ENCODE assay signal across 8 cellular contexts in the genomic region with DNA sequence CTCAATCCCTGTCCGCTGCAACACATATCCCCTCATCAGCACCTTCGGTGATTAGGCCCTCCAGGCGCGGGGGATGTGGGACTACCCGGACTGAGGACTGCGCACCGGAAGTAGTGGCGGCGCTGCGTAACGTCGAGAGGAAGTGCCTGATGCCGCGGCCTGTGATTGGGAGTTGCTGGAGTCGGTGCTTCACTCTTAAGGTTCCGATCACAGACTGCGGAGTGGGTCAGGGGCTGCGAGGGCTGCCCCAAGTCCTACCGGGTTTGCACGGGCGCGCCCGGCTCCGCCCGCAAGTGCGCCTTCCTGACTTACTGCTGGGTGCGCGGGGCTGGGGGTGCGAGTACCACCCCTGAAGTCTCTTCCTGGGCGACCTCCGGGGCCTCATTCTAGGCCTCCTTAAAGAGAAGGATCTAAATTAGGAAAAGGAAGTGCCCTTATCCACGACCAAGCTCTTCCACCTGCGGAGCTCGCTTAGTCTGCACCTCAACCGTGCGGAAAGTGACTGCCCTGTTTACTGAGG. TPM values are rescaled to one million over a fixed set of nuclear protein-coding genes. Genes with fewer than 3 reads are reported as not detected.
DNase-seq lines count a peak whose midpoint lies in the region; ATAC-seq and TF ChIP-seq lines count a peak whose summit lies in the region.

A gene (plus strand): TSS at position 192 of the 520 bp plus-strand sequence. CDS start 1,822 bp downstream, outside the sequence.

- H3K27me3 Mint-ChIP-seq in neural crest cell (ENCODE audit: low read depth): peaks cover 44% of the 10 kb centered on the region
- no peaks in the 10 kb centered on the region for H3K27me3 Mint-ChIP-seq in stimulated activated naive CD8-positive, alpha-beta T cell treated with anti-CD3 and anti-CD28 coated beads, Interleukin-15, amount 100 ng/mL, for 72 hours

- H3K36me3 Mint-ChIP-seq in neural crest cell (ENCODE audit: low read depth): peaks cover 4% of the 10 kb centered on the region

- H3K9ac ChIP-seq in Loucy (ENCODE audit: low read depth, low read length, poor library complexity, severe bottlenecking): peak within 1 kb of the TSS; percentile 91

- TF ChIP-seq CTCF in Loucy (conservative IDR thresholded peaks at IDR 0.05; ENCODE audit: low read length) (no peak), foreskin fibroblast (IDR thresholded peaks at IDR 0.05; ENCODE audit: low read depth, low read length) (no peak), neural crest cell (conservative IDR thresholded peaks at IDR 0.05) (no peak)

- H3K79me2 ChIP-seq in Loucy (ENCODE audit: insufficient read depth, low read length): peaks cover 28% of the 10 kb centered on the region

- DNase-seq in ELR (ENCODE audit: low read depth) (peak; percentile 95), H7 (peak; percentile 87), SIG-M5 treated with dmso at 0.1 percent for 504 hours (lab: John Stamatoyannopoulos, UW; ENCODE audit: unreplicated experiment) (peak; percentile 93), activated gamma-delta T cell treated with Interleukin-2 at 50 U/mL for 16 hours (peak; percentile 90), foreskin fibroblast (peak; percentile 91 to 97), neural crest cell (ENCODE audit: low read depth, low spot score) (peak; percentile 89)
- peak; percentile 89 to 93 for DNase-seq in stimulated activated naive CD8-positive, alpha-beta T cell treated with anti-CD3 and anti-CD28 coated beads, Interleukin-15, amount 100 ng/mL, for 72 hours

- H2AFZ ChIP-seq in Loucy (ENCODE audit: low read length): peak within 1 kb of the TSS; percentile 100

- H3K4me3 Mint-ChIP-seq in neural crest cell: peak within 1 kb of the TSS; percentile 95
- H3K4me3 Mint-ChIP-seq in stimulated activated naive CD8-positive, alpha-beta T cell treated with anti-CD3 and anti-CD28 coated beads, Interleukin-15, amount 100 ng/mL, for 72 hours: peak within 1 kb of the TSS; percentile 84 to 90

- ATAC-seq in stimulated activated naive CD8-positive, alpha-beta T cell treated with anti-CD3 and anti-CD28 coated beads, Interleukin-15, amount 100 ng/mL, for 72 hours: peak; percentile 100

- H3K4me3 ChIP-seq in H7 (ENCODE audit: insufficient read depth, low read depth, low read length) (peak within 1 kb of the TSS; percentile 58), Loucy (ENCODE audit: low read length, poor library complexity, severe bottlenecking) (peak within 1 kb of the TSS; percentile 97), foreskin fibroblast (ENCODE audit: low read depth in 1 of 2, low read length in 2 of 2) (peak within 1 kb of the TSS; percentile 89 to 92)

- H4K20me1 ChIP-seq in Loucy (ENCODE audit: insufficient read depth, low read length, poor library complexity, severe bottlenecking): no peaks in the 10 kb centered on the region

- H3K9me3 ChIP-seq in Loucy (ENCODE audit: insufficient read depth, low read depth, low read length): no peaks in the 10 kb centered on the region

- no peaks in the 10 kb centered on the region; the same call in 1 of the 2 replicates for H3K9me2 ChIP-seq in Loucy (replicated peaks; ENCODE audit: low read depth, low read length)

- peaks cover 3% of the 10 kb centered on the region for H3K9me3 Mint-ChIP-seq in neural crest cell
- H3K9me3 Mint-ChIP-seq in stimulated activated naive CD8-positive, alpha-beta T cell treated with anti-CD3 and anti-CD28 coated beads, Interleukin-15, amount 100 ng/mL, for 72 hours: peaks cover 0 to 4% of the 10 kb centered on the region in 2 donors

- peaks cover 2% of the 10 kb centered on the region; the same call in 1 of the 2 replicates for H3K27me3 ChIP-seq in H7 (ENCODE audit: control insufficient read depth, insufficient read depth, low read length)
- peaks cover 43% of the 10 kb centered on the region for H3K27me3 ChIP-seq in Loucy (ENCODE audit: insufficient read depth, low read length, poor library complexity, severe bottlenecking)

- H3K36me3 ChIP-seq in H7 (replicated peaks; ENCODE audit: control insufficient read depth, insufficient read depth, low read length) (peaks cover 2% of the 10 kb centered on the region; the same call in 1 of the 2 replicates), Loucy (ENCODE audit: insufficient read depth, low read length) (peaks cover 12% of the 10 kb centered on the region; the same call in 1 of the 2 replicates)

- peak within 1 kb of the TSS; percentile 98 for H3K4me2 ChIP-seq in Loucy (ENCODE audit: low read depth, low read length, poor library complexity, severe bottlenecking)

- peak within 1 kb of the TSS; percentile 94 for H3K27ac Mint-ChIP-seq in neural crest cell (ENCODE audit: unreplicated experiment)
- peak within 1 kb of the TSS; percentile 82 to 83 for H3K27ac Mint-ChIP-seq in stimulated activated naive CD8-positive, alpha-beta T cell treated with anti-CD3 and anti-CD28 coated beads, Interleukin-15, amount 100 ng/mL, for 72 hours

- H3K4me1 Mint-ChIP-seq in neural crest cell: peaks cover 20% of the 10 kb centered on the region
- H3K4me1 Mint-ChIP-seq in stimulated activated naive CD8-positive, alpha-beta T cell treated with anti-CD3 and anti-CD28 coated beads, Interleukin-15, amount 100 ng/mL, for 72 hours: peaks cover 26% of the 10 kb centered on the region

- H3F3A ChIP-seq in Loucy (ENCODE audit: low read depth): no peaks in the 10 kb centered on the region

- H3K4me1 ChIP-seq in Loucy (ENCODE audit: insufficient read depth, low read length, poor library complexity, severe bottlenecking): peaks cover 26% of the 10 kb centered on the region

RNA-seq across cellular contexts. Expression of the gene that starts here (rescaled TPM):
- total RNA-seq in H7 (2014; rRNA removed; shearing (Covaris generic)): 15.7 and 16.3 TPM in 2 replicates
- total RNA-seq in neural crest cell: 24.9 and 25.4 TPM in 2 replicates

Comparison
In these comparisons a context has a peak if more than half of its experiments do, and no peak if none do; other contexts are left out.
1. Peak in every context shown above with its lines: DNase-seq, ATAC-seq and H3K4me3 ChIP-seq.